9 cellular contexts compared by ENCODE assay signal in the genomic region with DNA sequence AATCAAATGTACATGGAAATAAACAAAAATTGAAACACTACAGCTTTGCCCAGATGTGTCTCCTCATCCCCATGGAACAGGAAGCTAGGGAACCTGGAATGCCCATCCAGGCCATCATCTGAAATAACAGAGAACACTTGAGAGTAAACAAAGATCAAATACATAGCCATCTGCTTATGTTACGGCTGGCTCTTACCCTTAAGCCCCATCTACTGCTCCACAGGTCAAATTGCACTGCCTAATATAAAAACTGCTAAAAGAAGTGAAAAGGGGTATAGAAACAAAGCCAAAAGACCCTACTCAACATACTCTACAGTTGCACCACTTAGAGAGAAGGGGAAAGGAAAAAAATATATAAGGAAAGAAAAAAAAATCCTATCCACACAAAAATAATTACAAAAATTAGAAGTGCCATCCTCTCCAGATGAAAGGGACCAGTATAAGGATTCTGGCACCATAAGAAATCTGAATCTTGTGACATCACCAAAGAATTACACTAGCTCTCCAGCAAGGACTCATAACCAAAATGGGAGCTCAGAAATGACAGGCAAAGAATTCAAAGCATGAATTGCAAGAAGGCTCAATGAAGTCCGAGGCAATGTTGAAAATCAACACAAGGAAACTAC. TPM values are rescaled to one million over a fixed set of nuclear protein-coding genes. Genes with fewer than 3 reads are reported as not detected.
A peak's percentile ranks its signal among the peaks of the same experiment; 100 is the strongest.
DNase-seq lines count a peak whose midpoint lies in the region; ATAC-seq, FAIRE-seq and TF ChIP-seq lines count a peak whose summit lies in the region.
"Had no signal": no experiment of that assay in that cellular context is flagged by ENCODE, and none has a peak within 500 bp of the region (broad histone marks: within the 10 kb centered on the region; RNA-seq: fewer than 3 reads in every experiment).

No MANE protein-coding gene starts in this region.

- TF ChIP-seq RAD21 in neural cell (conservative IDR thresholded peaks at IDR 0.05), result peak; percentile 60

- TF ChIP-seq CTCF in GM12872 (IDR thresholded peaks at IDR 0.05; ENCODE audit: insufficient read depth, low read depth, low read length) (peak; percentile 59; the same call in 2 of the 3 replicates), Loucy (conservative IDR thresholded peaks at IDR 0.05; ENCODE audit: low read length) (peak; percentile 64), astrocyte (IDR thresholded peaks at IDR 0.05; ENCODE audit: insufficient read depth, low read depth, low read length) (no peak), neural cell (IDR thresholded peaks at IDR 0.05; ENCODE audit: poor library complexity, severe bottlenecking) (peak; percentile 67)

- H3K9me2 ChIP-seq in Loucy (replicated peaks; ENCODE audit: low read depth, low read length) (no peaks in the 10 kb centered on the region), neural cell (ENCODE audit: insufficient read depth, low read length) (no peaks in the 10 kb centered on the region)

- H3K27ac ChIP-seq in astrocyte (ENCODE audit: low read depth, low read length), result no peak overlapping the region
- no peak overlapping the region for H3K27ac ChIP-seq in neural cell (ENCODE audit: low read length)
- H3K27ac ChIP-seq in SJCRH30, result no peak overlapping the region

- H3K27ac Mint-ChIP-seq in astrocyte (ENCODE audit: unreplicated experiment), result peak overlapping the region; percentile 9
- no peak overlapping the region for H3K27ac Mint-ChIP-seq in stimulated activated naive B cell treated with anti-CD40 and anti-IgM and Interleukin-4, amounts not matched to agents 10 μg/mL and 1 μg/mL and 100 μg/mL, for 72 hours

- no peaks in the 10 kb centered on the region for H3K79me2 ChIP-seq in Loucy (ENCODE audit: insufficient read depth, low read length)
- no peaks in the 10 kb centered on the region for H3K79me2 ChIP-seq in astrocyte (ENCODE audit: insufficient read depth, low read length)
- H3K79me2 ChIP-seq in neural cell (replicated peaks; ENCODE audit: insufficient read depth, low read length), result no peaks in the 10 kb centered on the region

- H2AFZ ChIP-seq in Loucy (ENCODE audit: low read length), result no peak overlapping the region
- no peak overlapping the region for H2AFZ ChIP-seq in astrocyte (ENCODE audit: low read depth, low read length)
- H2AFZ ChIP-seq in neural cell (ENCODE audit: low read depth, low read length), result no peak overlapping the region

- H3K9ac ChIP-seq in Loucy (ENCODE audit: low read depth, low read length, poor library complexity, severe bottlenecking), result no peak overlapping the region
- H3K9ac ChIP-seq in astrocyte (ENCODE audit: low read length), result no peak overlapping the region
- H3K9ac ChIP-seq in neural cell (ENCODE audit: low read length), result no peak overlapping the region

- peaks cover 2% of the 10 kb centered on the region for H3K27me3 Mint-ChIP-seq in astrocyte (ENCODE audit: low read depth, unreplicated experiment)
- peaks cover 45 to 73% of the 10 kb centered on the region in 2 donors for H3K27me3 Mint-ChIP-seq in stimulated activated naive B cell treated with anti-CD40 and anti-IgM and Interleukin-4, amounts not matched to agents 10 μg/mL and 1 μg/mL and 100 μg/mL, for 72 hours

- H3K4me1 ChIP-seq in Loucy (ENCODE audit: insufficient read depth, low read length, poor library complexity, severe bottlenecking) (no peaks in the 10 kb centered on the region), astrocyte (ENCODE audit: insufficient read depth, low read length) (no peaks in the 10 kb centered on the region), SJCRH30 (no peaks in the 10 kb centered on the region)

- TF ChIP-seq EP300 in neural cell (conservative IDR thresholded peaks at IDR 0.05; ENCODE audit: poor library complexity, severe bottlenecking), result no peak

- H3K4me1 Mint-ChIP-seq in astrocyte (ENCODE audit: low read depth, unreplicated experiment), result peaks cover 2% of the 10 kb centered on the region
- no peaks in the 10 kb centered on the region for H3K4me1 Mint-ChIP-seq in stimulated activated naive B cell treated with anti-CD40 and anti-IgM and Interleukin-4, amounts not matched to agents 10 μg/mL and 1 μg/mL and 100 μg/mL, for 72 hours

- H3K4me2 ChIP-seq in Loucy (ENCODE audit: low read depth, low read length, poor library complexity, severe bottlenecking) (no peak overlapping the region), astrocyte (ENCODE audit: low read length) (no peak overlapping the region), neural cell (ENCODE audit: low read length) (no peak overlapping the region)

- ATAC-seq in stimulated activated naive B cell treated with anti-CD40 and anti-IgM and Interleukin-4, amounts not matched to agents 10 μg/mL and 1 μg/mL and 100 μg/mL, for 72 hours (replicated peaks), result no peak

- H3K36me3 ChIP-seq in Loucy (ENCODE audit: insufficient read depth, low read length) (no peaks in the 10 kb centered on the region), astrocyte (ENCODE audit: insufficient read depth, low read length) (no peaks in the 10 kb centered on the region), neural cell (ENCODE audit: insufficient read depth, low read length) (no peaks in the 10 kb centered on the region), SJCRH30 (no peaks in the 10 kb centered on the region)

- H3K4me3 ChIP-seq in Loucy (ENCODE audit: low read length, poor library complexity, severe bottlenecking) (no peak overlapping the region), astrocyte (ENCODE audit: insufficient read depth, low read depth, low read length) (no peak overlapping the region), neural cell (ENCODE audit: low read length) (no peak overlapping the region), SJCRH30 (no peak overlapping the region)

- no peaks in the 10 kb centered on the region for H3K36me3 Mint-ChIP-seq in astrocyte (ENCODE audit: low read depth, unreplicated experiment)
- peaks cover 3 to 9% of the 10 kb centered on the region in 2 donors for H3K36me3 Mint-ChIP-seq in stimulated activated naive B cell treated with anti-CD40 and anti-IgM and Interleukin-4, amounts not matched to agents 10 μg/mL and 1 μg/mL and 100 μg/mL, for 72 hours

- H3K9me3 ChIP-seq in Loucy (ENCODE audit: insufficient read depth, low read depth, low read length) (no peaks in the 10 kb centered on the region), astrocyte (ENCODE audit: insufficient read depth, low read depth, low read length) (no peaks in the 10 kb centered on the region), neural cell (ENCODE audit: low read length) (no peaks in the 10 kb centered on the region), SJCRH30 (replicated peaks) (no peaks in the 10 kb centered on the region)

- no peak overlapping the region for H3K4me3 Mint-ChIP-seq in astrocyte (ENCODE audit: unreplicated experiment)
- H3K4me3 Mint-ChIP-seq in stimulated activated naive B cell treated with anti-CD40 and anti-IgM and Interleukin-4, amounts not matched to agents 10 μg/mL and 1 μg/mL and 100 μg/mL, for 72 hours, result no peak overlapping the region

- FAIRE-seq in astrocyte (lab: Jason Lieb, UNC), result no peak

- H3F3A ChIP-seq in Loucy (ENCODE audit: low read depth), result no peaks in the 10 kb centered on the region
- no peaks in the 10 kb centered on the region for H3F3A ChIP-seq in neural cell (ENCODE audit: insufficient read depth, low read length, poor library complexity, severe bottlenecking)

- no peaks in the 10 kb centered on the region for H3K9me3 Mint-ChIP-seq in astrocyte (ENCODE audit: unreplicated experiment)
- peaks cover 16 to 25% of the 10 kb centered on the region in 2 donors for H3K9me3 Mint-ChIP-seq in stimulated activated naive B cell treated with anti-CD40 and anti-IgM and Interleukin-4, amounts not matched to agents 10 μg/mL and 1 μg/mL and 100 μg/mL, for 72 hours

- DNase-seq in astrocyte (ENCODE audit: low read depth), result peak; percentile 6
- no peak for DNase-seq in stimulated activated naive B cell treated with anti-CD40 and anti-IgM and Interleukin-4, amounts not matched to agents 10 μg/mL and 1 μg/mL and 100 μg/mL, for 72 hours
- DNase-seq in activated CD8-positive, alpha-beta memory T cell treated with anti-CD3 and anti-CD28 coated beads for 24 hours, result no peak
- DNase-seq in SJCRH30, result no peak

- H3K27me3 ChIP-seq in Loucy (ENCODE audit: insufficient read depth, low read length, poor library complexity, severe bottlenecking) (no peaks in the 10 kb centered on the region), astrocyte (ENCODE audit: insufficient read depth, low read length) (no peaks in the 10 kb centered on the region), neural cell (ENCODE audit: insufficient read depth, low read depth, low read length) (no peaks in the 10 kb centered on the region), SJCRH30 (no peaks in the 10 kb centered on the region)

- H4K20me1 ChIP-seq in Loucy (ENCODE audit: insufficient read depth, low read length, poor library complexity, severe bottlenecking), result no peaks in the 10 kb centered on the region
- H4K20me1 ChIP-seq in astrocyte (ENCODE audit: insufficient read depth, low read length), result no peaks in the 10 kb centered on the region
- H4K20me1 ChIP-seq in neural cell (ENCODE audit: insufficient read depth), result no peaks in the 10 kb centered on the region

TF ChIP-seq in neural cell, 6 proteins besides CTCF, POLR2A, EP300 and RAD21:
- peak; percentile 57 for TF ChIP-seq SMC3 (conservative IDR thresholded peaks at IDR 0.05; ENCODE audit: poor library complexity)
- TF ChIP-seq TAF1 (IDR thresholded peaks at IDR 0.05; ENCODE audit: low read depth), result no peak
- TF ChIP-seq POLR2AphosphoS5 (IDR thresholded peaks at IDR 0.05), result no peak
TF ChIP-seq in neural cell: peak in this region for 1.

RNA-seq across cellular contexts. Expression of a gene that starts 26.9 kb away (rescaled TPM):
- total RNA-seq in astrocyte, result not detected in 2 replicates
- not detected in 2 replicates for polyA plus RNA-seq in neural cell
- polyA minus RNA-seq in neural cell, result not detected in 2 replicates
- total RNA-seq in SJCRH30 (2014; rRNA removed; shearing (Covaris generic)), result not detected in 2 replicates
- total RNA-seq: HT1080, pulmonary artery endothelial cell had no signal

RNA-seq across cellular contexts. Expression of a gene that starts 43.1 kb away (rescaled TPM):
- total RNA-seq in astrocyte, result not detected in 2 replicates
- not detected in 2 replicates for polyA plus RNA-seq in neural cell
- not detected in 2 replicates for polyA minus RNA-seq in neural cell
- not detected in 2 replicates for total RNA-seq in SJCRH30 (2014; rRNA removed; shearing (Covaris generic))
- total RNA-seq: HT1080, pulmonary artery endothelial cell had no signal

RNA-seq across cellular contexts. Expression of a gene that starts 52.4 kb away (rescaled TPM):
- not detected in 2 replicates for total RNA-seq in astrocyte
- polyA plus RNA-seq in neural cell, result not detected in 2 replicates
- polyA minus RNA-seq in neural cell, result not detected in 2 replicates
- total RNA-seq in SJCRH30 (2014; rRNA removed; shearing (Covaris generic)), result not detected in 2 replicates
- total RNA-seq: HT1080, pulmonary artery endothelial cell had no signal

RNA-seq across cellular contexts. Expression of a gene that starts 55.3 kb away (rescaled TPM):
- total RNA-seq in astrocyte, result not detected in 2 replicates
- not detected in 2 replicates for polyA plus RNA-seq in neural cell
- polyA minus RNA-seq in neural cell, result not detected in 2 replicates
- not detected in 2 replicates for total RNA-seq in SJCRH30 (2014; rRNA removed; shearing (Covaris generic))
- total RNA-seq: HT1080, pulmonary artery endothelial cell had no signal
